8 cellular contexts compared by ENCODE assay signal in genomic region chr4:86593726-86594558, GRCh38. TPM values are rescaled to one million over a fixed set of nuclear protein-coding genes. Genes with fewer than 3 reads are reported as not detected.
DNase-seq lines count a peak whose midpoint lies in the region; ATAC-seq and TF ChIP-seq lines count a peak whose summit lies in the region.

Gene PTPN13 (plus strand): TSS chr4:86594315. CDS start chr4:86635257, 40,942 bp downstream.

- H3K36me3 Mint-ChIP-seq in activated CD4-positive, alpha-beta memory T cell treated with anti-CD3 and anti-CD28 coated beads, Interleukin-2, amount 10 ng/mL, durations not matched to agents 7 days and 5 days (ENCODE audit: low read depth): no peaks in the 10 kb centered on the region

- H3K27ac Mint-ChIP-seq in activated CD4-positive, alpha-beta memory T cell treated with anti-CD3 and anti-CD28 coated beads, Interleukin-2, amount 10 ng/mL, durations not matched to agents 7 days and 5 days: peak within 1 kb of the TSS; percentile 63

- peak; percentile 99 for DNase-seq in AG10803 (ENCODE audit: low read depth)
- DNase-seq in NCI-H524 treated with DMSO at 0.1 percent for 48 hours (lab: John Stamatoyannopoulos, UW): peak; percentile 79
- peak; percentile 78 for DNase-seq in activated CD4-positive, alpha-beta memory T cell treated with anti-CD3 and anti-CD28 coated beads, Interleukin-2, amount 10 ng/mL, durations not matched to agents 7 days and 5 days
- peak; percentile 72 to 84 (median 80) for DNase-seq in effector memory CD4-positive, alpha-beta T cell
- DNase-seq in lower lobe of right lung: peak; percentile 98
- DNase-seq in stimulated activated CD4-positive, alpha-beta T cell treated with anti-CD3 and anti-CD28 coated beads, Interleukin-4, amount 100 ng/mL, for 4 hours: peak; percentile 52 to 55

- H3K27me3 Mint-ChIP-seq in activated CD4-positive, alpha-beta memory T cell treated with anti-CD3 and anti-CD28 coated beads, Interleukin-2, amount 10 ng/mL, durations not matched to agents 7 days and 5 days: peaks cover 49% of the 10 kb centered on the region

- CTCF ChIA-PET in activated CD4-positive, alpha-beta memory T cell treated with anti-CD3 and anti-CD28 coated beads, Interleukin-2, amount 10 ng/mL, durations not matched to agents 7 days and 5 days (lab: Charles Lee): interaction anchor here (0.7 to 4.0 kb wide), 6 partner anchors 10 to 305 kb away, joined by 3 to 22 read pairs (median 6); no protein-coding TSS in a partner anchor

- H3K4me1 Mint-ChIP-seq in activated CD4-positive, alpha-beta memory T cell treated with anti-CD3 and anti-CD28 coated beads, Interleukin-2, amount 10 ng/mL, durations not matched to agents 7 days and 5 days: peaks cover 20% of the 10 kb centered on the region

- POLR2A ChIA-PET in activated CD4-positive, alpha-beta memory T cell treated with anti-CD3 and anti-CD28 coated beads, Interleukin-2, amount 10 ng/mL, durations not matched to agents 7 days and 5 days (lab: Charles Lee): interaction anchor here (1.2 to 2.2 kb wide), 6 partner anchors 12 to 52 kb away, joined by 3 to 10 read pairs (median 4); no protein-coding TSS in a partner anchor

- intact Hi-C loops in lower lobe of right lung (cut with DNase I): no loop called here

- H3K9me3 Mint-ChIP-seq in activated CD4-positive, alpha-beta memory T cell treated with anti-CD3 and anti-CD28 coated beads, Interleukin-2, amount 10 ng/mL, durations not matched to agents 7 days and 5 days: no peaks in the 10 kb centered on the region

- H3K27ac ChIP-seq in effector memory CD4-positive, alpha-beta T cell (ENCODE audit: insufficient read depth, low read length, poor library complexity, severe bottlenecking): peak within 1 kb of the TSS; percentile 73
- H3K27ac ChIP-seq in lower lobe of right lung: peak within 1 kb of the TSS; percentile 82

- no peaks in the 10 kb centered on the region for H3K36me3 ChIP-seq in effector memory CD4-positive, alpha-beta T cell (ENCODE audit: control insufficient read depth, insufficient read depth, low read length)
- H3K36me3 ChIP-seq in lower lobe of right lung: no peaks in the 10 kb centered on the region

- peak within 1 kb of the TSS; percentile 74 for H3K4me3 Mint-ChIP-seq in activated CD4-positive, alpha-beta memory T cell treated with anti-CD3 and anti-CD28 coated beads, Interleukin-2, amount 10 ng/mL, durations not matched to agents 7 days and 5 days

- H3K9me3 ChIP-seq in effector memory CD4-positive, alpha-beta T cell (ENCODE audit: control insufficient read depth, low read length): no peaks in the 10 kb centered on the region
- no peaks in the 10 kb centered on the region for H3K9me3 ChIP-seq in lower lobe of right lung

- TF ChIP-seq CTCF in AG10803 (conservative IDR thresholded peaks at IDR 0.05; ENCODE audit: low read length) (no peak), lower lobe of right lung (IDR thresholded peaks at IDR 0.05) (no peak)

- H3K4me3 ChIP-seq in AG10803 (ENCODE audit: low read length) (peak within 1 kb of the TSS; percentile 95), lower lobe of right lung (peak within 1 kb of the TSS; percentile 75)
- H3K4me3 ChIP-seq in effector memory CD4-positive, alpha-beta T cell (ENCODE audit: insufficient read depth, low read depth, low read length, poor library complexity, severe bottlenecking): peak within 1 kb of the TSS; percentile 62

- no peaks in the 10 kb centered on the region for H3K4me1 ChIP-seq in effector memory CD4-positive, alpha-beta T cell (ENCODE audit: control insufficient read depth, insufficient read depth, low read length, poor library complexity, severe bottlenecking)
- H3K4me1 ChIP-seq in lower lobe of right lung: no peaks in the 10 kb centered on the region

- peaks cover 4% of the 10 kb centered on the region for H3K27me3 ChIP-seq in effector memory CD4-positive, alpha-beta T cell (replicated peaks; ENCODE audit: control insufficient read depth, insufficient read depth, low read length, poor library complexity, severe bottlenecking)
- H3K27me3 ChIP-seq in lower lobe of right lung (ENCODE audit: low read depth): no peaks in the 10 kb centered on the region

- ATAC-seq in GM19043 (IDR thresholded peaks at IDR 0.05; ENCODE audit: low read depth, unreplicated experiment) (peak; percentile 96), HG03342 (IDR thresholded peaks at IDR 0.05; ENCODE audit: unreplicated experiment) (peak; percentile 98), lower lobe of right lung (peak; percentile 98 to 99)

RNA-seq across cellular contexts. Expression of gene PTPN13, which starts in this region (rescaled TPM):
- 1 to 10 TPM; 4.7 to 5.3 TPM for total RNA-seq in activated CD4-positive, alpha-beta memory T cell treated with anti-CD3 and anti-CD28 coated beads, Interleukin-2, amount 10 ng/mL, durations not matched to agents 7 days and 5 days
- 77.2 TPM for total RNA-seq in lower lobe of right lung

Comparison
In these comparisons a context has a peak if more than half of its experiments do, and no peak if none do; other contexts are left out.
1. Peak in every context shown above with its lines: DNase-seq, ATAC-seq, H3K4me3 ChIP-seq and H3K27ac ChIP-seq.
2. RNA of gene PTPN13 (total RNA-seq): 77.2 TPM in lower lobe of right lung (single experiment); 4.7 to 5.3 TPM in activated CD4-positive, alpha-beta memory T cell treated with anti-CD3 and anti-CD28 coated beads, Interleukin-2, amount 10 ng/mL, durations not matched to agents 7 days and 5 days; every median in the first group is over 10 times any median in the second.